22 cellular contexts compared by ENCODE assay signal in the genomic region with DNA sequence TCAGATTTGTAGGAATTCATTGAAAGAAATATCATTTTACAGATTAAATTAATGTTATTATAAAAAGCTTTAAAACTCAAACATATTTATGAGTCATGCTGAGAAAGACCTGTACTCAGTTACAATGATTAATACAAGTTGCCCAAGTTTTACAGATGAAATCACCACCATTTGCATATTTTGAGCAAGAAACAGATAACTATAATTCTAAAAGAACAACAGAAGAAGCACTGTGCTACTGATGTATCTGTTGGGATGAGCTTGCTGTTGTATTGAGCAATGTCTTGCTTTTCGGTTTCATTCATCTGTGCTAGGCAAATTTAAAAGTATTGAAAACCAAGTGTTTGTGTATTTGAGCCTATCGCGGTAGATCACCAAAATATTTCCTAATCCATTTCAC.
"Had no signal": no experiment of that assay in that cellular context is flagged by ENCODE, and none has a peak within 500 bp of the region (broad histone marks: within the 10 kb centered on the region; RNA-seq: fewer than 3 reads in every experiment).

No MANE protein-coding gene starts in this region.

- FAIRE-seq: TTC549 had no signal

- H3K9me3 Mint-ChIP-seq: activated CD4-positive, alpha-beta memory T cell treated with anti-CD3 and anti-CD28 coated beads for 36 hours; activated T-helper 1 cell treated with anti-CD3 and anti-CD28 coated beads, Interleukin-12 subunit alpha, Interleukin-12 subunit beta, Interleukin-2, Interleukin-4 antibody, amounts not matched to agents 30 ng/mL and 10 ng/mL and 1 ng/mL, durations not matched to agents 14 hours and 24 hours and 36 hours; dendritic cell treated with granulocyte-macrophage colony-stimulating factor and Interleukin-4, amounts not matched to agents 40 ng/mL and 50 ng/mL, for 4 days; memory B cell; WTC11 had no signal

- H3K4me1 Mint-ChIP-seq: activated CD4-positive, alpha-beta T cell treated with anti-CD3 and anti-CD28 coated beads for 36 hours; memory B cell; WTC11 had no signal

- DNase-seq: activated CD4-positive, alpha-beta memory T cell treated with anti-CD3 and anti-CD28 coated beads for 36 hours; activated CD4-positive, alpha-beta T cell treated with anti-CD3 and anti-CD28 coated beads for 36 hours; activated T-cell treated with anti-CD3 and anti-CD28 coated beads for 4 hours; anterior cingulate cortex; cerebellar nuclear complex; heart right ventricle; left ventricle myocardium superior; occipital lobe; posterior cingulate gyrus; stimulated activated CD4-positive, alpha-beta T cell treated with anti-CD3 and anti-CD28 coated beads, Interleukin-12 subunit alpha, Interleukin-12 subunit beta, amount 100 ng/mL, for 4 hours; stimulated activated CD4-positive, alpha-beta T cell treated with anti-CD3 and anti-CD28 coated beads, Interleukin-1b, Interleukin-23, amount 100 ng/mL, for 48 hours; stimulated activated CD8-positive, alpha-beta memory T cell treated with anti-CD3 and anti-CD28 coated beads, Interleukin-4, amount 100 ng/mL, for 48 hours; stimulated activated naive CD4-positive, alpha-beta T cell; upper lobe of right lung had no signal

- H3K36me3 Mint-ChIP-seq: activated CD4-positive, alpha-beta memory T cell treated with anti-CD3 and anti-CD28 coated beads for 36 hours; activated naive CD8-positive, alpha-beta T cell; memory B cell; WTC11 had no signal

- ATAC-seq: activated CD4-positive, alpha-beta T cell treated with anti-CD3 and anti-CD28 coated beads for 36 hours; heart right ventricle; left ventricle myocardium superior; upper lobe of right lung; WTC11 had no signal

- H3K4me3 ChIP-seq: heart right ventricle, upper lobe of right lung had no signal

- H3K27ac ChIP-seq: epithelial cell of prostate, heart right ventricle, upper lobe of right lung had no signal

- H3K27ac Mint-ChIP-seq: activated CD4-positive, alpha-beta memory T cell treated with anti-CD3 and anti-CD28 coated beads for 36 hours; activated CD4-positive, alpha-beta T cell treated with anti-CD3 and anti-CD28 coated beads for 36 hours; activated naive CD8-positive, alpha-beta T cell; activated T-helper 1 cell treated with anti-CD3 and anti-CD28 coated beads, Interleukin-12 subunit alpha, Interleukin-12 subunit beta, Interleukin-2, Interleukin-4 antibody, amounts not matched to agents 30 ng/mL and 10 ng/mL and 1 ng/mL, durations not matched to agents 14 hours and 24 hours and 36 hours; dendritic cell treated with granulocyte-macrophage colony-stimulating factor and Interleukin-4, amounts not matched to agents 40 ng/mL and 50 ng/mL, for 4 days; memory B cell; T-helper 2 cell treated with Interferon-gamma antibody and Interleukin-4, amounts not matched to agents 5 μg/mL and 100 μg/mL, for 36 hours; WTC11 had no signal

- H3K4me3 Mint-ChIP-seq: activated CD4-positive, alpha-beta memory T cell treated with anti-CD3 and anti-CD28 coated beads for 36 hours; activated CD4-positive, alpha-beta T cell treated with anti-CD3 and anti-CD28 coated beads for 36 hours; activated naive CD8-positive, alpha-beta T cell; activated T-helper 1 cell treated with anti-CD3 and anti-CD28 coated beads, Interleukin-12 subunit alpha, Interleukin-12 subunit beta, Interleukin-2, Interleukin-4 antibody, amounts not matched to agents 30 ng/mL and 10 ng/mL and 1 ng/mL, durations not matched to agents 14 hours and 24 hours and 36 hours; dendritic cell treated with granulocyte-macrophage colony-stimulating factor and Interleukin-4, amounts not matched to agents 40 ng/mL and 50 ng/mL, for 4 days; memory B cell; T-helper 2 cell treated with Interferon-gamma antibody and Interleukin-4, amounts not matched to agents 5 μg/mL and 100 μg/mL, for 36 hours; WTC11 had no signal

- H3K9me3 ChIP-seq: heart right ventricle, upper lobe of right lung had no signal

- H3K36me3 ChIP-seq: heart right ventricle, upper lobe of right lung had no signal

- H3K27me3 ChIP-seq: heart right ventricle, upper lobe of right lung had no signal

- H3K27me3 Mint-ChIP-seq: activated CD4-positive, alpha-beta memory T cell treated with anti-CD3 and anti-CD28 coated beads for 36 hours; activated CD4-positive, alpha-beta T cell treated with anti-CD3 and anti-CD28 coated beads for 36 hours; activated naive CD8-positive, alpha-beta T cell; dendritic cell treated with granulocyte-macrophage colony-stimulating factor and Interleukin-4, amounts not matched to agents 40 ng/mL and 50 ng/mL, for 4 days; memory B cell had no signal

- H3K4me1 ChIP-seq: heart right ventricle, upper lobe of right lung had no signal
